Comparison of ENCODE assay signal across 16 cellular contexts in the genomic region with DNA sequence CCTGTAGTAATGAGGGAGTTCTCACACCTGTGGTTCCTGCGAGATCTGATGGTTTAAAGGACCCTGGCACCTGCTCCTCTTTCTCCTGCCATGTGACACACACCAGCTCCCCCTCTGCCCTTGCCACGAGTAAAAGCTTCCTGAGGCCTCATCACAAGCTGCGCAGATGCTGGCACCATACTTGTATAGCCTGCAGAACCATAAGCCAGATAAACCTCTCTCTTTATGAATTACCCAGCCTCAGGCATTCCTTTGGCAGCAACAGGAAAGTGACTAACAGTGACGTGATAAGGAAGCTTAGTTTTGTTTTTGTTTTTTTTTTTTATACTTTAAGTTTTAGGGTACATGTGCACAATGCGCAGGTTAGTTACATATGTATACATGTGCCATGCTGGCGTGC.
DNase-seq lines count a peak whose midpoint lies in the region; ATAC-seq and TF ChIP-seq lines count a peak whose summit lies in the region.
"Had no signal": no experiment of that assay in that cellular context is flagged by ENCODE, and none has a peak within 500 bp of the region (broad histone marks: within the 10 kb centered on the region; RNA-seq: fewer than 3 reads in every experiment).

No MANE protein-coding gene starts in this region.

- no peak for TF ChIP-seq EP300 in stomach (IDR thresholded peaks at IDR 0.05)

- H3K9me3 ChIP-seq in stomach (no peaks in the 10 kb centered on the region), BE2C (no peaks in the 10 kb centered on the region)
- H3K9me3 ChIP-seq: uterus had no signal

- no peak for ATAC-seq in left ventricle myocardium superior
- ATAC-seq: GM12878 had no signal

- no peak for TF ChIP-seq POLR2A in stomach (IDR thresholded peaks at IDR 0.05)

- no peak overlapping the region for H3K4me3 ChIP-seq in fibroblast of pulmonary artery (replicated peaks; ENCODE audit: low read depth, low read length)
- H3K4me3 ChIP-seq in stomach = no peak overlapping the region
- H3K4me3 ChIP-seq in BE2C (ENCODE audit: low read depth, low read length) = no peak overlapping the region
- H3K4me3 ChIP-seq: GM12878, uterus had no signal

- TF ChIP-seq CTCF in fibroblast of pulmonary artery (IDR thresholded peaks at IDR 0.05; ENCODE audit: low read length, missing control alignments) = no peak
- no peak for TF ChIP-seq CTCF in stomach (IDR thresholded peaks at IDR 0.05)
- TF ChIP-seq CTCF in BE2C (IDR thresholded peaks at IDR 0.05; ENCODE audit: low read depth, low read length) = no peak

- WGBS in stomach, 5 donors = 72 to 82% (median 74%) methylated on average over 6 of the region's 6 CpGs

- DNase-seq in cardiac septum (ENCODE audit: low spot score) = peak; percentile 41
- DNase-seq in left ventricle myocardium superior = no peak
- peak; percentile 83 for DNase-seq in amniotic epithelial cell (ENCODE audit: low read depth)
- peak; percentile 88 for DNase-seq in fibroblast of pulmonary artery (ENCODE audit: low read depth)
- DNase-seq in stomach = no peak
- no peak for DNase-seq in activated CD8-positive, alpha-beta memory T cell treated with anti-CD3 and anti-CD28 coated beads, Interleukin-2, amount 50 U/mL, for 48 hours
- no peak for DNase-seq in BE2C
- DNase-seq in NCI-H1436 (lab: John Stamatoyannopoulos, UW) = no peak
- DNase-seq: activated CD4-positive, alpha-beta T cell treated with anti-CD3 and anti-CD28 coated beads for 4 hours; activated T-cell treated with anti-CD3 and anti-CD28 coated beads, Interleukin-2, amount 50 U/mL, for 48 hours; DMS79; NCI-H2171; stimulated activated CD4-positive, alpha-beta T cell treated with anti-CD3 and anti-CD28 coated beads, Interleukin-2, amount 100 ng/mL, for 24 hours; T-helper 1 cell; uterus had no signal

- intact Hi-C loops in cardiac septum (cut with DNase I) (loop anchor here (5.0 to 10.0 kb wide), 2 partner anchors 129 to 376 kb away; partner anchors contain the start of gene AFAP1), left ventricle myocardium superior (cut with micrococcal nuclease) (loop anchor here (10.0 kb wide), 1 partner anchor 176 kb away; no protein-coding TSS in a partner anchor), stomach (cut with DNase I; ENCODE audit: low total_unique reads) (no loop called here)

- H3K36me3 ChIP-seq in stomach (peaks cover 0 to 17% (median 0%) of the 10 kb centered on the region in 4 donors), BE2C (peaks cover 73% of the 10 kb centered on the region)
- H3K36me3 ChIP-seq: uterus had no signal

- H3K27ac ChIP-seq in stomach = peak overlapping the region in 4 of 5 donors; percentile 82 to 87 (median 87)
- H3K27ac ChIP-seq: uterus had no signal

- H3K27me3 ChIP-seq in stomach (no peaks in the 10 kb centered on the region), BE2C (no peaks in the 10 kb centered on the region)
- H3K27me3 ChIP-seq: uterus had no signal

- peaks cover 52 to 100% (median 74%) of the 10 kb centered on the region in 4 donors for H3K4me1 ChIP-seq in stomach
- no peaks in the 10 kb centered on the region; the same call in 1 of the 2 replicates for H3K4me1 ChIP-seq in BE2C

Comparison
In these comparisons a context has a peak if more than half of its experiments do, and no peak if none do; other contexts are left out.
1. DNase-seq: peak in cardiac septum (single experiment), amniotic epithelial cell (single experiment) and fibroblast of pulmonary artery (single experiment); none in left ventricle myocardium superior (single experiment), stomach (single experiment), activated CD8-positive, alpha-beta memory T cell treated with anti-CD3 and anti-CD28 coated beads, Interleukin-2, amount 50 U/mL, for 48 hours (single experiment), BE2C (single experiment) and NCI-H1436 (single experiment).